In genomic region chr15:59294961-59295741, GRCh38 we compare ENCODE assay signal across 9 cellular contexts.
DNase-seq lines count a peak whose midpoint lies in the region; ATAC-seq and TF ChIP-seq lines count a peak whose summit lies in the region.
"Had no signal": no experiment of that assay in that cellular context is flagged by ENCODE, and none has a peak within 500 bp of the region (broad histone marks: within the 10 kb centered on the region; RNA-seq: fewer than 3 reads in every experiment).

No MANE protein-coding gene starts in this region.

- peaks cover 51 to 87% of the 10 kb centered on the region in 2 donors for H3K4me1 Mint-ChIP-seq in stimulated activated naive B cell treated with anti-CD40 and anti-IgM and Interleukin-4, amounts not matched to agents 10 μg/mL and 1 μg/mL and 100 μg/mL, for 72 hours

- H3K27ac ChIP-seq in right cardiac atrium (ENCODE audit: low read length): peak overlapping the region; percentile 69

- DNase-seq in HFF-Myc (ENCODE audit: extremely low read depth, low read depth) (peak; percentile 72), amniotic stem cell (lab: John Stamatoyannopoulos, UW) (peak; percentile 70), right cardiac atrium (no peak), middle frontal gyrus (ENCODE audit: extremely low spot score, low spot score) (no peak)
- no peak for DNase-seq in stimulated activated naive B cell treated with anti-CD40 and anti-IgM and Interleukin-4, amounts not matched to agents 10 μg/mL and 1 μg/mL and 100 μg/mL, for 72 hours

- no peaks in the 10 kb centered on the region for H3K9me3 ChIP-seq in right cardiac atrium (ENCODE audit: control insufficient read depth, low read length)

- WGBS in right cardiac atrium: 62% methylated on average over 14 of the region's 14 CpGs

- intact Hi-C loops in right cardiac atrium (cut with DNase I): no loop called here

- H3K4me1 ChIP-seq in right cardiac atrium (ENCODE audit: control insufficient read depth, insufficient read depth, low read length): peaks cover 14% of the 10 kb centered on the region

- no peak overlapping the region for H3K4me3 ChIP-seq in HFF-Myc (replicated peaks; ENCODE audit: low read depth, low read length)
- no peak overlapping the region for H3K4me3 ChIP-seq in right cardiac atrium (ENCODE audit: low read length)
- H3K4me3 ChIP-seq: K562 had no signal

- no peak for TF ChIP-seq CTCF in HFF-Myc (IDR thresholded peaks at IDR 0.05; ENCODE audit: low read depth, low read length, missing control alignments)

- peak overlapping the region; percentile 1 for H3K27ac Mint-ChIP-seq in stimulated activated naive B cell treated with anti-CD40 and anti-IgM and Interleukin-4, amounts not matched to agents 10 μg/mL and 1 μg/mL and 100 μg/mL, for 72 hours

- peak in 1 of 2 donors; percentile 52 for ATAC-seq in right cardiac atrium
- ATAC-seq in stimulated activated naive B cell treated with anti-CD40 and anti-IgM and Interleukin-4, amounts not matched to agents 10 μg/mL and 1 μg/mL and 100 μg/mL, for 72 hours (replicated peaks): no peak
- no peak for ATAC-seq in HG03442 (IDR thresholded peaks at IDR 0.05; ENCODE audit: unreplicated experiment)
- no peak for ATAC-seq in GM21515 (IDR thresholded peaks at IDR 0.05; ENCODE audit: unreplicated experiment)
- ATAC-seq in GM19397 (IDR thresholded peaks at IDR 0.05; ENCODE audit: unreplicated experiment): no peak
- ATAC-seq: K562 had no signal

- no peak overlapping the region for H3K4me3 Mint-ChIP-seq in stimulated activated naive B cell treated with anti-CD40 and anti-IgM and Interleukin-4, amounts not matched to agents 10 μg/mL and 1 μg/mL and 100 μg/mL, for 72 hours

- H3K27me3 Mint-ChIP-seq in stimulated activated naive B cell treated with anti-CD40 and anti-IgM and Interleukin-4, amounts not matched to agents 10 μg/mL and 1 μg/mL and 100 μg/mL, for 72 hours: no peaks in the 10 kb centered on the region

- H3K27me3 ChIP-seq in right cardiac atrium (ENCODE audit: control insufficient read depth, insufficient read depth): no peaks in the 10 kb centered on the region

- H3K36me3 Mint-ChIP-seq in stimulated activated naive B cell treated with anti-CD40 and anti-IgM and Interleukin-4, amounts not matched to agents 10 μg/mL and 1 μg/mL and 100 μg/mL, for 72 hours: peaks cover 25 to 40% of the 10 kb centered on the region in 2 donors

- H3K9me3 Mint-ChIP-seq in stimulated activated naive B cell treated with anti-CD40 and anti-IgM and Interleukin-4, amounts not matched to agents 10 μg/mL and 1 μg/mL and 100 μg/mL, for 72 hours: no peaks in the 10 kb centered on the region

Comparison
In these comparisons a context has a peak if more than half of its experiments do, and no peak if none do; other contexts are left out.
1. DNase-seq: peak in HFF-Myc (single experiment) and amniotic stem cell (single experiment); none in right cardiac atrium (0 of 3), stimulated activated naive B cell treated with anti-CD40 and anti-IgM and Interleukin-4, amounts not matched to agents 10 μg/mL and 1 μg/mL and 100 μg/mL, for 72 hours (single experiment) and middle frontal gyrus (single experiment).